ENCODE assay signal across 8 cellular contexts in the genomic region with DNA sequence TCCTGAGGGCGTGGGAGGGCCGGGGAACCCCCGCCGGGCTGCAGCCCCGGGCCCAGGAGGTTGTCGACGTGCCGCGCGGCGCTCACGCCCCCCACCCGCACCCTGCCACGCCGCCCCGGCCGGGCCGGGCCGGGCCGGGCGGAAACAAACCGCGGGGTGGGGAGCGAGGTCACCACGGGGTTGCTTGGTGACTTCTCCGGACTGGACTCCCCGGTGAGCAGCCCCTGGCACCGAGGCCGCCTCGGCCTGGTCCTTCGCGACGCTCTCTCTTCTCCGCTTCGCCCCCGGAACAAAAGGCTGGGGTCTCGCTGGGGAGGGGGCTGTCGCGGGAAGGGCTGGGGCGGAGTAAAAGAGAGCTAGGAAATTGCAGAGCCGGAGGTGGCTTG. TPM values are rescaled to one million over a fixed set of nuclear protein-coding genes. Genes with fewer than 3 reads are reported as not detected.
DNase-seq lines count a peak whose midpoint lies in the region; ATAC-seq, FAIRE-seq and TF ChIP-seq lines count a peak whose summit lies in the region.

No MANE protein-coding gene starts in this region.

- H3K4me1 ChIP-seq in A549 (peaks cover 4% of the 10 kb centered on the region; the same call in 1 of the 3 replicates), NT2/D1 (ENCODE audit: insufficient read depth, insufficient read length) (peaks cover 2% of the 10 kb centered on the region), fibroblast of lung (ENCODE audit: control insufficient read depth, extremely low read depth, insufficient read depth, low read length) (no peaks in the 10 kb centered on the region)

- FAIRE-seq in A549 (lab: Jason Lieb, UNC) = no peak

- DNase-seq in A549 (ENCODE audit: low read depth in 1 of 2, low spot score in 1 of 2) (peak in 1 of 2 experiments; percentile 15), NT2/D1 (ENCODE audit: low read depth, low spot score) (no peak), fibroblast of lung (ENCODE audit: low read depth in 2 of 2) (no peak), neural crest cell (ENCODE audit: low read depth, low spot score) (no peak), NCI-H1436 (lab: John Stamatoyannopoulos, UW) (no peak), HUDEP-2 (lab: John Stamatoyannopoulos, UW; ENCODE audit: unreplicated experiment in 76 of 76) (no peak)
- no peak for DNase-seq in activated naive CD4-positive, alpha-beta T cell (lab: John Stamatoyannopoulos, UW)

- CTCF ChIA-PET in A549 (lab: Yijun Ruan, JAX) = interaction anchor here (0.7 to 1.6 kb wide), 5 partner anchors 8 to 324 kb away, joined by 3 to 7 read pairs (median 5); no protein-coding TSS in a partner anchor

- peak overlapping the region; percentile 59 for H3K4me3 ChIP-seq in A549
- H3K4me3 ChIP-seq in NT2/D1 (ENCODE audit: insufficient read length, low read depth) = peak overlapping the region; percentile 67
- peak overlapping the region in 1 of 4 experiments; percentile 20 for H3K4me3 ChIP-seq in fibroblast of lung (replicated peaks in 1 of 4; ENCODE audit: control extremely low read depth in 1 of 4, insufficient read depth in 1 of 4, low read depth in 3 of 4, low read length in 4 of 4)

- H3K36me3 Mint-ChIP-seq in neural crest cell (ENCODE audit: low read depth) = no peaks in the 10 kb centered on the region

- peak overlapping the region; percentile 21 to 79; a peak in 5 of 6 replicates for H3K27ac ChIP-seq in A549
- H3K27ac ChIP-seq in fibroblast of lung (ENCODE audit: insufficient read depth, low read length) = no peak overlapping the region

- no peak for TF ChIP-seq EP300 in A549 (IDR thresholded peaks at IDR 0.05)

- no peak for TF ChIP-seq RAD21 in A549 (conservative IDR thresholded peaks at IDR 0.05 in 1 of 2, IDR thresholded peaks at IDR 0.05 in 1 of 2)

- no peaks in the 10 kb centered on the region for H3K79me2 ChIP-seq in fibroblast of lung (ENCODE audit: control insufficient read depth, insufficient read depth, low read length)

- H3K9ac ChIP-seq in NT2/D1 (ENCODE audit: insufficient read length, low read depth) (peak overlapping the region; percentile 74), fibroblast of lung (ENCODE audit: insufficient read depth, low read length) (no peak overlapping the region)

- ATAC-seq in A549 = peak; percentile 31 to 37; a peak in 5 of 6 replicates
- no peak for ATAC-seq in GM18868 (IDR thresholded peaks at IDR 0.05; ENCODE audit: unreplicated experiment)

- peaks cover 13% of the 10 kb centered on the region for H3K4me1 Mint-ChIP-seq in neural crest cell

- H3K4me2 ChIP-seq in A549 (peak overlapping the region; percentile 97), fibroblast of lung (ENCODE audit: extremely low read depth, insufficient read depth, low read length) (peak overlapping the region; percentile 27)

- TF ChIP-seq POLR2A in A549 (IDR thresholded peaks at IDR 0.05; ENCODE audit: low read length) = no peak

- H3K9me3 ChIP-seq in A549 (no peaks in the 10 kb centered on the region), NT2/D1 (ENCODE audit: insufficient read depth, low read length) (no peaks in the 10 kb centered on the region), fibroblast of lung (ENCODE audit: control insufficient read depth, insufficient read depth, low read depth, low read length) (no peaks in the 10 kb centered on the region)

- WGBS in A549 (ENCODE audit: missing lambda C conversion rate) = 5% methylated on average over 4 of the region's 41 CpGs

- H3K27me3 Mint-ChIP-seq in neural crest cell (ENCODE audit: low read depth) = peaks cover 56% of the 10 kb centered on the region

- peaks cover 36% of the 10 kb centered on the region for H3K27me3 ChIP-seq in NT2/D1 (ENCODE audit: insufficient read depth, insufficient read length)
- H3K27me3 ChIP-seq in fibroblast of lung (ENCODE audit: control insufficient read depth, insufficient read depth, low read length) = peaks cover 50% of the 10 kb centered on the region

- no peak overlapping the region for H3K27ac Mint-ChIP-seq in neural crest cell (ENCODE audit: unreplicated experiment)

- H3K36me3 ChIP-seq in NT2/D1 (ENCODE audit: insufficient read depth, insufficient read length, low read length) (no peaks in the 10 kb centered on the region), fibroblast of lung (ENCODE audit: control insufficient read depth, insufficient read depth, low read length) (no peaks in the 10 kb centered on the region)

- H3K4me3 Mint-ChIP-seq in neural crest cell = peak overlapping the region; percentile 82

- no peak for TF ChIP-seq CTCF in A549 (IDR thresholded peaks at IDR 0.05)
- TF ChIP-seq CTCF in fibroblast of lung (conservative IDR thresholded peaks at IDR 0.05 in 1 of 2, IDR thresholded peaks at IDR 0.05 in 1 of 2; ENCODE audit: low read depth in 1 of 2, low read length in 2 of 2) = no peak
- no peak for TF ChIP-seq CTCF in neural crest cell (conservative IDR thresholded peaks at IDR 0.05)

- POLR2A ChIA-PET in A549 (lab: Yijun Ruan, JAX) = no interaction called here

- H4K20me1 ChIP-seq in fibroblast of lung (ENCODE audit: control insufficient read depth, extremely low read depth, insufficient read depth, low read length) = no peaks in the 10 kb centered on the region

- no peak overlapping the region for H2AFZ ChIP-seq in fibroblast of lung (ENCODE audit: low read length)

- H3K9me3 Mint-ChIP-seq in neural crest cell = no peaks in the 10 kb centered on the region

TF ChIP-seq in A549, 52 proteins besides CTCF, POLR2A, EP300 and RAD21 (continues in another document):
- TF ChIP-seq HOXA7 (CRISPR knock-in tag; IDR thresholded peaks at IDR 0.05) (no peak), EHF (CRISPR knock-in tag; IDR thresholded peaks at IDR 0.05) (no peak), ZNF302 (CRISPR knock-in tag; IDR thresholded peaks at IDR 0.05) (no peak), MYC (IDR thresholded peaks at IDR 0.05; ENCODE audit: borderline replicate concordance, low read length) (no peak), TFCP2L1 (CRISPR knock-in tag; IDR thresholded peaks at IDR 0.05) (no peak), SMC3 (IDR thresholded peaks at IDR 0.05) (no peak), CBX8 (IDR thresholded peaks at IDR 0.05) (no peak), NPAS2 (CRISPR knock-in tag; IDR thresholded peaks at IDR 0.05; ENCODE audit: borderline replicate concordance) (no peak), RCOR1 (IDR thresholded peaks at IDR 0.05; ENCODE audit: low read depth, low read length) (no peak), EHMT2 (IDR thresholded peaks at IDR 0.05; ENCODE audit: low read depth) (no peak), KDM1A (IDR thresholded peaks at IDR 0.05; ENCODE audit: low read depth) (no peak), HDAC2 (IDR thresholded peaks at IDR 0.05) (no peak), PHF8 (IDR thresholded peaks at IDR 0.05; ENCODE audit: borderline replicate concordance, low read depth) (no peak)
- TF ChIP-seq, protein P1, sequence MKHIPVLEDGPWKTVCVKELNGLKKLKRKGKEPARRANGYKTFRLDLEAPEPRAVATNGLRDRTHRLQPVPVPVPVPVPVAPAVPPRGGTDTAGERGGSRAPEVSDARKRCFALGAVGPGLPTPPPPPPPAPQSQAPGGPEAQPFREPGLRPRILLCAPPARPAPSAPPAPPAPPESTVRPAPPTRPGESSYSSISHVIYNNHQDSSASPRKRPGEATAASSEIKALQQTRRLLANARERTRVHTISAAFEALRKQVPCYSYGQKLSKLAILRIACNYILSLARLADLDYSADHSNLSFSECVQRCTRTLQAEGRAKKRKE (CRISPR knock-in tag; IDR thresholded peaks at IDR 0.05; ENCODE audit: low read depth) = no peak
- TF ChIP-seq, protein P2, sequence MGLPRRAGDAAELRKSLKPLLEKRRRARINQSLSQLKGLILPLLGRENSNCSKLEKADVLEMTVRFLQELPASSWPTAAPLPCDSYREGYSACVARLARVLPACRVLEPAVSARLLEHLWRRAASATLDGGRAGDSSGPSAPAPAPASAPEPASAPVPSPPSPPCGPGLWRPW (IDR thresholded peaks at IDR 0.05) = no peak
- TF ChIP-seq, protein P3, sequence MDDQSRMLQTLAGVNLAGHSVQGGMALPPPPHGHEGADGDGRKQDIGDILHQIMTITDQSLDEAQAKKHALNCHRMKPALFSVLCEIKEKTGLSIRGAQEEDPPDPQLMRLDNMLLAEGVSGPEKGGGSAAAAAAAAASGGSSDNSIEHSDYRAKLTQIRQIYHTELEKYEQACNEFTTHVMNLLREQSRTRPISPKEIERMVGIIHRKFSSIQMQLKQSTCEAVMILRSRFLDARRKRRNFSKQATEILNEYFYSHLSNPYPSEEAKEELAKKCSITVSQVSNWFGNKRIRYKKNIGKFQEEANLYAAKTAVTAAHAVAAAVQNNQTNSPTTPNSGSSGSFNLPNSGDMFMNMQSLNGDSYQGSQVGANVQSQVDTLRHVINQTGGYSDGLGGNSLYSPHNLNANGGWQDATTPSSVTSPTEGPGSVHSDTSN (IDR thresholded peaks at IDR 0.05) = no peak
- TF ChIP-seq, protein P4, sequence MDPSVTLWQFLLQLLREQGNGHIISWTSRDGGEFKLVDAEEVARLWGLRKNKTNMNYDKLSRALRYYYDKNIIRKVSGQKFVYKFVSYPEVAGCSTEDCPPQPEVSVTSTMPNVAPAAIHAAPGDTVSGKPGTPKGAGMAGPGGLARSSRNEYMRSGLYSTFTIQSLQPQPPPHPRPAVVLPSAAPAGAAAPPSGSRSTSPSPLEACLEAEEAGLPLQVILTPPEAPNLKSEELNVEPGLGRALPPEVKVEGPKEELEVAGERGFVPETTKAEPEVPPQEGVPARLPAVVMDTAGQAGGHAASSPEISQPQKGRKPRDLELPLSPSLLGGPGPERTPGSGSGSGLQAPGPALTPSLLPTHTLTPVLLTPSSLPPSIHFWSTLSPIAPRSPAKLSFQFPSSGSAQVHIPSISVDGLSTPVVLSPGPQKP (IDR thresholded peaks at IDR 0.05; ENCODE audit: low read depth, low read length) = no peak

RNA-seq across cellular contexts. Expression of a gene that starts 0.5 kb away (rescaled TPM):
- polyA plus RNA-seq in A549 (2011; rRNA removed) (0.10 and 0.19 TPM in 2 replicates), A549 (2017; fragmentation: RNase III; extraction: RNeasy Plus Mini Kit Qiagen cat#74134 plus additional on column Dnase treatment) (0.30 to 0.42 TPM (median 0.36 TPM) in 3 replicates), fibroblast of lung (0.02 TPM in 1 of 2 replicates, not detected in the other)
- polyA plus RNA-seq in A549 (2012; cell fraction: cytosol; rRNA removed) = 0.09 and 0.12 TPM in 2 replicates
- 0.06 and 0.09 TPM in 2 replicates for polyA plus RNA-seq in A549 (2012; cell fraction: nucleus; rRNA removed)
- polyA minus RNA-seq in A549 (2011; rRNA and poly(A)+ RNA removed) = 0.25 and 0.49 TPM in 2 replicates
- total RNA-seq in fibroblast of lung (under 0.01 and 0.33 TPM in 2 replicates), neural crest cell (4.0 and 5.1 TPM in 2 replicates)
- polyA plus RNA-seq in fibroblast of lung (2012) = 0.08 TPM in 1 of 2 replicates, not detected in the other
- not detected in 2 replicates for polyA minus RNA-seq in fibroblast of lung (ENCODE audit: low replicate concordance)
